ENCODE assay signal across 1 cellular context in genomic region chr14:102050625-102051024, GRCh38.
A peak's percentile ranks its signal among the peaks of the same experiment; 100 is the strongest.
TF ChIP-seq lines count a peak whose summit lies in the region.

No MANE protein-coding gene starts in this region.

TF ChIP-seq in HepG2, 621 proteins besides CTCF, POLR2A, EP300 and RAD21:
- TF ChIP-seq AGO2 (optimal IDR thresholded peaks at IDR 0.05; ENCODE audit: low read depth, low read length) (peak; percentile 23), ZNF816 (CRISPR knock-in tag; IDR thresholded peaks at IDR 0.05; ENCODE audit: borderline replicate concordance) (no peak), TEF (CRISPR knock-in tag; IDR thresholded peaks at IDR 0.05) (no peak), HNRNPK (IDR thresholded peaks at IDR 0.05; ENCODE audit: low read depth, low read length, poor library complexity, severe bottlenecking) (no peak)
